In the genomic region with DNA sequence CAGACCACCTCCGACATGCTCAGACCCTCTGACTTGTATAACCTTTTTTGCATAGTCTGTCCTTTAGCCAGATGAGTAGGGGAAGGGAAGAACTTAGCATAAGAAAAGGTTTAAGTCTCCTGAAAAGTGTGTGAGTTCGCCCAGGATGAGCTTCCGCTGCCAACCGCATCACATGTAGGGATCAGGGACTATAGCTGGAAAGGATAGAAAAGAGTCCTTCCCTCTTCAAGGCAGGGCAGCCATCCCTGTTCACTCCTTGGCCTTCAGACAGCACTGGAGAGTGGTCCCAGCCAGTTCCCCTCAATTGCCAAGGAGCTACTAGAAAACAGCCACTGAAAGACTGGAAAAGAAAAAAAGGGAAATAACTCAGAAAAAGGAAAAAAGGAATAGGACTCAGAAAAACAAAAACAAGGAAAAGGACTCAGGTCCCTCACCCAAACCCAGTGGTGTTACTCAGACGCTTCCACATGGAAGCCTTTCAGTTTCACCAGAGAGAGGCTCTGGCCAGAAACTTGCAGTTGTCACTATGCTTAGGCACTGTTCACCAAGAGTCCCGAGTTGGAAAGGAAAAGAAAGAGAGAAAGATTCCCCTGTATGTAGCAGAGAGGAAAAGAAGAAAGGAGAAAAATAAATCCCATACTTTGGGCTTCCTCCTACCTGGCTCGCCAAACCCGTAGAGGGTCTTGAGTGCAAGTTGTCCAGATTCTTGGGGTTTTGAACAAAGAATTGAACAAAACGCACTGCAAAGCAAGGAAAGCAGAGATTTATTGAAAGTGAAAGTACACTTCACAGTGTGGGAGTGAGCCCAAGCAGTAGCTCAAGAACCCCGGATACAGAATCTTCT, we compare ENCODE assay signal across 9 cellular contexts. TPM values are rescaled to one million over a fixed set of nuclear protein-coding genes. Genes with fewer than 3 reads are reported as not detected.
A peak's percentile ranks its signal among the peaks of the same experiment; 100 is the strongest.
DNase-seq lines count a peak whose midpoint lies in the region; ATAC-seq, FAIRE-seq and TF ChIP-seq lines count a peak whose summit lies in the region.
"Had no signal": no experiment of that assay in that cellular context is flagged by ENCODE, and none has a peak within 500 bp of the region (broad histone marks: within the 10 kb centered on the region; RNA-seq: fewer than 3 reads in every experiment).

No MANE protein-coding gene starts in this region.

- POLR2A ChIA-PET in activated CD4-positive, alpha-beta memory T cell treated with anti-CD3 and anti-CD28 coated beads, Interleukin-2, amount 10 ng/mL, durations not matched to agents 7 days and 5 days (lab: Charles Lee) = interaction anchor here (0.6 to 2.9 kb wide), 17 partner anchors 8 to 296 kb away, joined by 3 to 16 read pairs (median 4); a partner anchor contains a TSS

- peak overlapping the region; percentile 95 for H3K4me3 Mint-ChIP-seq in activated CD4-positive, alpha-beta memory T cell treated with anti-CD3 and anti-CD28 coated beads, Interleukin-2, amount 10 ng/mL, durations not matched to agents 7 days and 5 days
- H3K4me3 Mint-ChIP-seq: WTC11 had no signal

- H3K36me3 ChIP-seq in right atrium auricular region (no peaks in the 10 kb centered on the region), mucosa of descending colon (ENCODE audit: low read depth) (peaks cover 6% of the 10 kb centered on the region)

- peak overlapping the region; percentile 55 to 66 for H3K27ac ChIP-seq in right atrium auricular region

- H3K27me3 ChIP-seq in right atrium auricular region = no peaks in the 10 kb centered on the region

- H3K36me3 Mint-ChIP-seq in activated CD4-positive, alpha-beta memory T cell treated with anti-CD3 and anti-CD28 coated beads, Interleukin-2, amount 10 ng/mL, durations not matched to agents 7 days and 5 days (ENCODE audit: low read depth) = peaks cover 37% of the 10 kb centered on the region

- CTCF ChIA-PET in activated CD4-positive, alpha-beta memory T cell treated with anti-CD3 and anti-CD28 coated beads, Interleukin-2, amount 10 ng/mL, durations not matched to agents 7 days and 5 days (lab: Charles Lee) = interaction anchor here (1.0 to 1.9 kb wide), 6 partner anchors 10 to 224 kb away, joined by 3 to 10 read pairs (median 3); a partner anchor contains a TSS

- H3K4me3 ChIP-seq in right atrium auricular region (peak overlapping the region; percentile 21 to 47), mucosa of descending colon (no peak overlapping the region)

- H3K9me3 ChIP-seq in right atrium auricular region (no peaks in the 10 kb centered on the region), mucosa of descending colon (no peaks in the 10 kb centered on the region)

- peaks cover 62% of the 10 kb centered on the region for H3K4me1 Mint-ChIP-seq in activated CD4-positive, alpha-beta memory T cell treated with anti-CD3 and anti-CD28 coated beads, Interleukin-2, amount 10 ng/mL, durations not matched to agents 7 days and 5 days

- intact Hi-C loops in Right ventricle myocardium inferior (cut with DNase I) = loop anchor here (5.0 kb wide), 1 partner anchor 112 kb away; a partner anchor contains a TSS
- intact Hi-C loops in mucosa of descending colon (cut with DNase I, micrococcal nuclease) = no loop called here

- H3K9me3 Mint-ChIP-seq in activated CD4-positive, alpha-beta memory T cell treated with anti-CD3 and anti-CD28 coated beads, Interleukin-2, amount 10 ng/mL, durations not matched to agents 7 days and 5 days = peaks cover 17% of the 10 kb centered on the region

- peaks cover 0 to 28% of the 10 kb centered on the region in 2 donors for H3K4me1 ChIP-seq in right atrium auricular region
- peaks cover 23% of the 10 kb centered on the region for H3K4me1 ChIP-seq in mucosa of descending colon (ENCODE audit: low read depth)

- peak overlapping the region; percentile 99 for H3K27ac Mint-ChIP-seq in activated CD4-positive, alpha-beta memory T cell treated with anti-CD3 and anti-CD28 coated beads, Interleukin-2, amount 10 ng/mL, durations not matched to agents 7 days and 5 days
- H3K27ac Mint-ChIP-seq: WTC11 had no signal

- TF ChIP-seq CTCF in right atrium auricular region (IDR thresholded peaks at IDR 0.05) = no peak
- TF ChIP-seq CTCF in mucosa of descending colon (IDR thresholded peaks at IDR 0.05) = no peak

- no peak for DNase-seq in right atrium auricular region (ENCODE audit: low spot score)
- DNase-seq in Right ventricle myocardium inferior (ENCODE audit: missing footprints) = no peak
- DNase-seq in activated CD4-positive, alpha-beta memory T cell treated with anti-CD3 and anti-CD28 coated beads, Interleukin-2, amount 10 ng/mL, durations not matched to agents 7 days and 5 days = no peak
- DNase-seq in mucosa of descending colon = peak in 1 of 3 donors; percentile 27
- DNase-seq in hepatic stellate cell (ENCODE audit: low spot score) = no peak
- no peak for DNase-seq in NCI-H2171 treated with DMSO at 0.1 percent for 48 hours (lab: John Stamatoyannopoulos, UW)
- no peak for DNase-seq in frontal cortex (ENCODE audit: low spot score in 2 of 2)
- no peak for DNase-seq in epidermal melanocyte (ENCODE audit: insufficient read length, low spot score)

- no peak for ATAC-seq in Right ventricle myocardium inferior
- peak; percentile 13 for ATAC-seq in mucosa of descending colon
- ATAC-seq: WTC11 had no signal

- H3K27me3 Mint-ChIP-seq in activated CD4-positive, alpha-beta memory T cell treated with anti-CD3 and anti-CD28 coated beads, Interleukin-2, amount 10 ng/mL, durations not matched to agents 7 days and 5 days = no peaks in the 10 kb centered on the region

- FAIRE-seq in frontal cortex (lab: Jason Lieb, UNC) = no peak

RNA-seq across cellular contexts. Expression of a gene that starts 5.6 kb away (rescaled TPM):
- total RNA-seq in right atrium auricular region = 10 to 100 TPM; 60.6 to 70.2 TPM
- 61.1 TPM for total RNA-seq in Right ventricle myocardium inferior
- 10 to 100 TPM; 84.5 to 88.6 TPM for total RNA-seq in activated CD4-positive, alpha-beta memory T cell treated with anti-CD3 and anti-CD28 coated beads, Interleukin-2, amount 10 ng/mL, durations not matched to agents 7 days and 5 days
- total RNA-seq in mucosa of descending colon = 100 to 1,000 TPM; 129 to 202 (median 200) TPM
- 141 TPM for total RNA-seq in frontal cortex
